22 cellular contexts compared by ENCODE assay signal in genomic region chr9:21679432-21679831, GRCh38.
DNase-seq lines count a peak whose midpoint lies in the region; ATAC-seq and TF ChIP-seq lines count a peak whose summit lies in the region.
"Had no signal": no experiment of that assay in that cellular context is flagged by ENCODE, and none has a peak within 500 bp of the region (broad histone marks: within the 10 kb centered on the region; RNA-seq: fewer than 3 reads in every experiment).

No MANE protein-coding gene starts in this region.

- H3K9me3 ChIP-seq in mammary epithelial cell (replicated peaks; ENCODE audit: insufficient read depth, low read length) (no peaks in the 10 kb centered on the region), breast epithelium (no peaks in the 10 kb centered on the region), RWPE2 (ENCODE audit: severe bottlenecking) (no peaks in the 10 kb centered on the region)
- H3K9me3 ChIP-seq in CD4-positive, alpha-beta T cell (ENCODE audit: control insufficient read depth, low read length): no peaks in the 10 kb centered on the region
- H3K9me3 ChIP-seq: BLaER1 treated with 17β-estradiol and CSF1 and Interleukin-3, amounts not matched to agents 10 nM and 100 nM; gastroesophageal sphincter; upper lobe of left lung had no signal

- POLR2A ChIA-PET in CD4-positive, alpha-beta T cell (lab: Charles Lee): no interaction called here

- no peak for ATAC-seq in RWPE2 (ENCODE audit: low read depth)
- ATAC-seq in CD4-positive, alpha-beta T cell (ENCODE audit: poor library complexity): no peak
- ATAC-seq in activated naive CD4-positive, alpha-beta T cell treated with anti-CD3 and anti-CD28 coated beads, Interleukin-2, amount 50 U/mL, for 72 hours: no peak
- ATAC-seq: activated CD4-positive, alpha-beta T cell treated with anti-CD3 and anti-CD28 coated beads for 36 hours; activated CD8-positive, alpha-beta memory T cell treated with anti-CD3 and anti-CD28 coated beads, Interleukin-2, amount 10 ng/mL, durations not matched to agents 7 days and 5 days; gastroesophageal sphincter; GM12878; K562; naive thymus-derived CD4-positive, alpha-beta T cell had no signal

- H3K4me3 Mint-ChIP-seq in CD4-positive, alpha-beta T cell: no peak overlapping the region
- H3K4me3 Mint-ChIP-seq: activated CD4-positive, alpha-beta T cell treated with anti-CD3 and anti-CD28 coated beads for 36 hours; activated CD8-positive, alpha-beta memory T cell treated with anti-CD3 and anti-CD28 coated beads, Interleukin-2, amount 10 ng/mL, durations not matched to agents 7 days and 5 days; activated naive CD8-positive, alpha-beta T cell treated with anti-CD3 and anti-CD28 coated beads for 36 hours; activated T-helper 1 cell treated with anti-CD3 and anti-CD28 coated beads, Interleukin-12 subunit alpha, Interleukin-12 subunit beta, Interleukin-2, Interleukin-4 antibody, amounts not matched to agents 30 ng/mL and 10 ng/mL and 1 ng/mL, durations not matched to agents 14 hours and 24 hours and 36 hours; naive thymus-derived CD4-positive, alpha-beta T cell had no signal

- no peaks in the 10 kb centered on the region for H3K27me3 Mint-ChIP-seq in CD4-positive, alpha-beta T cell
- H3K27me3 Mint-ChIP-seq: activated naive CD8-positive, alpha-beta T cell treated with anti-CD3 and anti-CD28 coated beads for 36 hours had no signal

- no TSS peak for BruUV-seq in mammary epithelial cell (replicated peaks; lab: Mats Ljungman, UMichigan)

- H3K4me2 ChIP-seq in mammary epithelial cell (ENCODE audit: insufficient read depth, low read depth, low read length): peak overlapping the region; percentile 57
- H3K4me2 ChIP-seq: BLaER1 treated with 17β-estradiol and CSF1 and Interleukin-3, amounts not matched to agents 10 nM and 100 nM had no signal

- peak overlapping the region; percentile 45 for H3K9ac ChIP-seq in mammary epithelial cell (ENCODE audit: insufficient read depth, low read length)
- H3K9ac ChIP-seq: BLaER1 treated with 17β-estradiol and CSF1 and Interleukin-3, amounts not matched to agents 10 nM and 100 nM had no signal

- no peaks in the 10 kb centered on the region for H3K9me3 Mint-ChIP-seq in CD4-positive, alpha-beta T cell
- H3K9me3 Mint-ChIP-seq in activated naive CD4-positive, alpha-beta T cell treated with anti-CD3 and anti-CD28 coated beads, Interleukin-2, amount 50 U/mL, for 72 hours: no peaks in the 10 kb centered on the region
- H3K9me3 Mint-ChIP-seq: activated naive CD8-positive, alpha-beta T cell treated with anti-CD3 and anti-CD28 coated beads for 36 hours; activated T-helper 1 cell treated with anti-CD3 and anti-CD28 coated beads, Interleukin-12 subunit alpha, Interleukin-12 subunit beta, Interleukin-2, Interleukin-4 antibody, amounts not matched to agents 30 ng/mL and 10 ng/mL and 1 ng/mL, durations not matched to agents 14 hours and 24 hours and 36 hours; naive thymus-derived CD4-positive, alpha-beta T cell had no signal

- DNase-seq in mammary epithelial cell (no peak), breast epithelium (ENCODE audit: low spot score in 2 of 2) (no peak), RWPE2 (ENCODE audit: low spot score) (no peak), fibroblast of the aortic adventitia (ENCODE audit: low read depth) (peak; percentile 87), NCI-H1694 (lab: John Stamatoyannopoulos, UW) (no peak)
- DNase-seq in CD4-positive, alpha-beta T cell: no peak
- no peak for DNase-seq in activated naive CD4-positive, alpha-beta T cell treated with anti-CD3 and anti-CD28 coated beads, Interleukin-2, amount 50 U/mL, for 72 hours (ENCODE audit: low spot score in 2 of 2)
- no peak for DNase-seq in NK-92 treated with Interleukin-12 subunit alpha and Interleukin-12 subunit beta, amount 100 ng/mL, for 24 hours (lab: John Stamatoyannopoulos, UW)
- DNase-seq: activated CD4-positive, alpha-beta T cell treated with anti-CD3 and anti-CD28 coated beads for 36 hours; activated CD8-positive, alpha-beta memory T cell treated with anti-CD3 and anti-CD28 coated beads, Interleukin-2, amount 10 ng/mL, durations not matched to agents 7 days and 5 days; activated naive CD8-positive, alpha-beta T cell treated with anti-CD3 and anti-CD28 coated beads for 36 hours; brain microvascular endothelial cell; naive thymus-derived CD4-positive, alpha-beta T cell; NCI-H1930; stimulated activated CD8-positive, alpha-beta memory T cell treated with anti-CD3 and anti-CD28 coated beads, Interleukin-4, amount 100 ng/mL, for 48 hours; upper lobe of left lung had no signal

- no peak overlapping the region for H3K27ac Mint-ChIP-seq in CD4-positive, alpha-beta T cell
- H3K27ac Mint-ChIP-seq in activated naive CD4-positive, alpha-beta T cell treated with anti-CD3 and anti-CD28 coated beads, Interleukin-2, amount 50 U/mL, for 72 hours: no peak overlapping the region
- H3K27ac Mint-ChIP-seq: activated CD4-positive, alpha-beta T cell treated with anti-CD3 and anti-CD28 coated beads for 36 hours; activated CD8-positive, alpha-beta memory T cell treated with anti-CD3 and anti-CD28 coated beads, Interleukin-2, amount 10 ng/mL, durations not matched to agents 7 days and 5 days; activated naive CD8-positive, alpha-beta T cell treated with anti-CD3 and anti-CD28 coated beads for 36 hours; activated T-helper 1 cell treated with anti-CD3 and anti-CD28 coated beads, Interleukin-12 subunit alpha, Interleukin-12 subunit beta, Interleukin-2, Interleukin-4 antibody, amounts not matched to agents 30 ng/mL and 10 ng/mL and 1 ng/mL, durations not matched to agents 14 hours and 24 hours and 36 hours; naive thymus-derived CD4-positive, alpha-beta T cell had no signal

- no peak for TF ChIP-seq POLR2A in breast epithelium (IDR thresholded peaks at IDR 0.05)

- H2AFZ ChIP-seq in mammary epithelial cell (ENCODE audit: low read depth, low read length): no peak overlapping the region

- in situ Hi-C loops in mammary epithelial cell (cut with MboI; ENCODE audit: low sequenced_read_pairs in 2 of 2): loop anchor here in 1 of 2 donors (10.0 kb wide), 1 partner anchor 85 kb away; no protein-coding TSS in a partner anchor

- H3K4me1 ChIP-seq in mammary epithelial cell (ENCODE audit: insufficient read depth, low read length) (peaks cover 82% of the 10 kb centered on the region), breast epithelium (no peaks in the 10 kb centered on the region), RWPE2 (ENCODE audit: insufficient read depth, poor library complexity, severe bottlenecking) (peaks cover 92% of the 10 kb centered on the region)
- H3K4me1 ChIP-seq: gastroesophageal sphincter, upper lobe of left lung had no signal

- no peak for TF ChIP-seq CTCF in mammary epithelial cell (conservative IDR thresholded peaks at IDR 0.05 in 1 of 2, IDR thresholded peaks at IDR 0.05 in 1 of 2; ENCODE audit: extremely low read depth in 1 of 2, insufficient read depth in 1 of 2, low read depth in 1 of 2, low read length in 2 of 2)
- TF ChIP-seq CTCF in breast epithelium (IDR thresholded peaks at IDR 0.05): no peak
- TF ChIP-seq CTCF in RWPE2 (IDR thresholded peaks at IDR 0.05; ENCODE audit: poor library complexity, severe bottlenecking): no peak
- TF ChIP-seq CTCF in fibroblast of the aortic adventitia (IDR thresholded peaks at IDR 0.05; ENCODE audit: insufficient read depth, low read length): no peak
- TF ChIP-seq CTCF in CD4-positive, alpha-beta T cell (IDR thresholded peaks at IDR 0.05): no peak

- WGBS in mammary epithelial cell (ENCODE audit: low coverage, missing lambda C conversion rate): 0% methylated on average over 1 of the region's 1 CpG

- CTCF ChIA-PET in mammary epithelial cell (lab: Charles Lee; ENCODE audit: low non-redundant PET): no interaction called here
- CTCF ChIA-PET in CD4-positive, alpha-beta T cell (lab: Charles Lee): no interaction called here

- no peak overlapping the region for H3K4me3 ChIP-seq in mammary epithelial cell (replicated peaks in 1 of 3; ENCODE audit: insufficient read depth in 1 of 3, low read depth in 2 of 3, low read length in 3 of 3)
- H3K4me3 ChIP-seq in breast epithelium: no peak overlapping the region
- H3K4me3 ChIP-seq in RWPE2 (ENCODE audit: severe bottlenecking): no peak overlapping the region
- no peak overlapping the region for H3K4me3 ChIP-seq in fibroblast of the aortic adventitia (ENCODE audit: low read depth, low read length)
- H3K4me3 ChIP-seq: BLaER1 treated with 17β-estradiol and CSF1 and Interleukin-3, amounts not matched to agents 10 nM and 100 nM; coronary artery; gastroesophageal sphincter; GM12878; K562; upper lobe of left lung had no signal

- intact Hi-C loops in mammary epithelial cell (cut with micrococcal nuclease) (no loop called here), breast epithelium (cut with DNase I; ENCODE audit: low total_unique reads) (loop anchor here (10.0 kb wide), 1 partner anchor 625 kb away; no protein-coding TSS in a partner anchor)
- intact Hi-C loops in CD4-positive, alpha-beta T cell (cut with DNase I, micrococcal nuclease): no loop called here

- peaks cover 4% of the 10 kb centered on the region for H3K4me1 Mint-ChIP-seq in CD4-positive, alpha-beta T cell (ENCODE audit: low read depth)

- H3K36me3 ChIP-seq in mammary epithelial cell (ENCODE audit: insufficient read depth, low read length): no peaks in the 10 kb centered on the region
- no peaks in the 10 kb centered on the region for H3K36me3 ChIP-seq in breast epithelium
- no peaks in the 10 kb centered on the region; the same call in 1 of the 2 replicates for H3K36me3 ChIP-seq in RWPE2 (ENCODE audit: low read depth)
- H3K36me3 ChIP-seq: BLaER1 treated with 17β-estradiol and CSF1 and Interleukin-3, amounts not matched to agents 10 nM and 100 nM; brain microvascular endothelial cell; gastroesophageal sphincter; upper lobe of left lung had no signal

- H4K20me1 ChIP-seq in mammary epithelial cell (ENCODE audit: insufficient read depth, low read length): no peaks in the 10 kb centered on the region
- H4K20me1 ChIP-seq: BLaER1 treated with 17β-estradiol and CSF1 and Interleukin-3, amounts not matched to agents 10 nM and 100 nM had no signal

- H3K27ac ChIP-seq in mammary epithelial cell (ENCODE audit: insufficient read depth, low read depth, low read length) (peak overlapping the region; percentile 99), breast epithelium (no peak overlapping the region), RWPE2 (ENCODE audit: poor library complexity, severe bottlenecking) (peak overlapping the region; percentile 99)
- no peak overlapping the region for H3K27ac ChIP-seq in CD4-positive, alpha-beta T cell (ENCODE audit: low read depth, low read length)
- H3K27ac ChIP-seq: BLaER1 treated with 17β-estradiol and CSF1 and Interleukin-3, amounts not matched to agents 10 nM and 100 nM; brain microvascular endothelial cell; coronary artery; gastroesophageal sphincter; upper lobe of left lung had no signal

- dilution Hi-C loops in mammary epithelial cell (cut with HindIII; ENCODE audit: low sequenced_read_pairs): loop anchor here (5.0 kb wide), 2 partner anchors 108 to 122 kb away; no protein-coding TSS in a partner anchor

- H3K79me2 ChIP-seq in mammary epithelial cell (ENCODE audit: insufficient read depth, low read length): peaks cover 32% of the 10 kb centered on the region

- H3K27me3 ChIP-seq in mammary epithelial cell (ENCODE audit: insufficient read depth, low read length) (no peaks in the 10 kb centered on the region), breast epithelium (no peaks in the 10 kb centered on the region), RWPE2 (ENCODE audit: insufficient read depth, poor library complexity, severe bottlenecking) (no peaks in the 10 kb centered on the region)
- no peaks in the 10 kb centered on the region for H3K27me3 ChIP-seq in CD4-positive, alpha-beta T cell (ENCODE audit: control insufficient read depth, insufficient read depth, low read length)
- H3K27me3 ChIP-seq: BLaER1 treated with 17β-estradiol and CSF1 and Interleukin-3, amounts not matched to agents 10 nM and 100 nM; brain microvascular endothelial cell; gastroesophageal sphincter; upper lobe of left lung had no signal

- H3K36me3 Mint-ChIP-seq in CD4-positive, alpha-beta T cell (ENCODE audit: low read depth): no peaks in the 10 kb centered on the region
- no peaks in the 10 kb centered on the region for H3K36me3 Mint-ChIP-seq in activated naive CD4-positive, alpha-beta T cell treated with anti-CD3 and anti-CD28 coated beads, Interleukin-2, amount 50 U/mL, for 72 hours
- H3K36me3 Mint-ChIP-seq: activated CD8-positive, alpha-beta memory T cell treated with anti-CD3 and anti-CD28 coated beads, Interleukin-2, amount 10 ng/mL, durations not matched to agents 7 days and 5 days; activated naive CD8-positive, alpha-beta T cell treated with anti-CD3 and anti-CD28 coated beads for 36 hours; naive thymus-derived CD4-positive, alpha-beta T cell had no signal

Comparison
In these comparisons a context has a peak if more than half of its experiments do, and no peak if none do; other contexts are left out.
1. H3K27ac ChIP-seq: peak in mammary epithelial cell (single experiment) and RWPE2 (single experiment); none in breast epithelium (0 of 2) and CD4-positive, alpha-beta T cell (single experiment).